1 cellular context compared by ENCODE assay signal in the genomic region with DNA sequence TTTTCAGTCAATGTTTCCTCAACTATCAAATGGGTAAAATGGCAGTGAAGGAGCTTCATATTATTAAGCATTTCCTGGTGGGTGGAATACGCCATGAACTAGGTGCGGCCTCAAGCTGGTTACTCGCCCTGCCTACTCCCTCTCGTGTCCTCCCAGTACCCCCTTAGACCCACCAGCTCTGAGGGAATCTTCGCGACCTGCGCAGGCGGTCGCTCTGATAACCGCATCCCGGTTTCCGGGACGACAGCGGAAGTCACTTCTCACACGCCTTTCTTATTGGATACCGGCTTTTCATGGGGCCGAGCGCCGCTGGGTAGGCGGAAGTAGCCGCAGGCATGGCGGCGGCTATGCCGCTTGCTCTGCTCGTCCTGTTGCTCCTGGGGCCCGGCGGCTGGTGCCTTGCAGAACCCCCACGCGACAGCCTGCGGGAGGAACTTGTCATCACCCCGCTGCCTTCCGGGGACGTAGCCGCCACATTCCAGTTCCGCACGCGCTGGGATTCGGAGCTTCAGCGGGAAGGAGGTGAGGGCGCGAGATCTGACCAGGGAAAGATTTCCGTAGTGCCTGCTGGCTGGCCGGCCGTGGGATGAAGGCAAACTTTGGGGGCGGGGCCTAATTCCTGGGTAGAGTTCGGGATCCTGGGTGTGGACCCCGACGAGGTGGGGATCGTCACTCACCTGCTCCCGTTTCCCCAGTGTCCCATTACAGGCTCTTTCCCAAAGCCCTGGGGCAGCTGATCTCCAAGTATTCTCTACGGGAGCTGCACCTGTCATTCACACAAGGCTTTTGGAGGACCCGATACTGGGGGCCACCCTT.
A peak's percentile ranks its signal among the peaks of the same experiment; 100 is the strongest.
TF ChIP-seq lines count a peak whose summit lies in the region.

A gene (plus strand): TSS at position 320 of the 816 bp plus-strand sequence. CDS start 16 bp downstream, at position 336.

TF ChIP-seq in HepG2, 621 proteins besides CTCF, POLR2A, EP300 and RAD21 (continued from another document and continues in another):
- TF ChIP-seq, protein P1, sequence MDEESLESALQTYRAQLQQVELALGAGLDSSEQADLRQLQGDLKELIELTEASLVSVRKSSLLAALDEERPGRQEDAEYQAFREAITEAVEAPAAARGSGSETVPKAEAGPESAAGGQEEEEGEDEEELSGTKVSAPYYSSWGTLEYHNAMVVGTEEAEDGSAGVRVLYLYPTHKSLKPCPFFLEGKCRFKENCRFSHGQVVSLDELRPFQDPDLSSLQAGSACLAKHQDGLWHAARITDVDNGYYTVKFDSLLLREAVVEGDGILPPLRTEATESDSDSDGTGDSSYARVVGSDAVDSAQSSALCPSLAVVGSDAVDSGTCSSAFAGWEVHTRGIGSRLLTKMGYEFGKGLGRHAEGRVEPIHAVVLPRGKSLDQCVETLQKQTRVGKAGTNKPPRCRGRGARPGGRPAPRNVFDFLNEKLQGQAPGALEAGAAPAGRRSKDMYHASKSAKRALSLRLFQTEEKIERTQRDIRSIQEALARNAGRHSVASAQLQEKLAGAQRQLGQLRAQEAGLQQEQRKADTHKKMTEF (CRISPR knock-in tag; IDR thresholded peaks at IDR 0.05) = peak; percentile 89
- TF ChIP-seq ZNF558 (CRISPR knock-in tag; IDR thresholded peaks at IDR 0.05; ENCODE audit: borderline replicate concordance) (0 out of 2 replicates have a peak, but pooled peaks have one; percentile 64), ISX (CRISPR knock-in tag; conservative IDR thresholded peaks at IDR 0.05) (no peak; the same call in 1 of the 2 replicates), RFX1 (IDR thresholded peaks at IDR 0.05) (peak; percentile 63), FOXA3 (CRISPR knock-in tag; IDR thresholded peaks at IDR 0.05) (peak; percentile 60), KLF13 (CRISPR knock-in tag; IDR thresholded peaks at IDR 0.05) (peak; percentile 71; the same call in 1 of the 2 replicates), ZKSCAN8 (CRISPR knock-in tag; IDR thresholded peaks at IDR 0.05; ENCODE audit: borderline replicate concordance) (no peak), PHF20 (CRISPR knock-in tag; IDR thresholded peaks at IDR 0.05) (peak; percentile 100), FOXK1 (CRISPR knock-in tag; IDR thresholded peaks at IDR 0.05; ENCODE audit: borderline replicate concordance, low read depth) (peak; percentile 97), NR2C2 (CRISPR knock-in tag; IDR thresholded peaks at IDR 0.05; ENCODE audit: borderline replicate concordance) (peak; percentile 85), ARNT2 (CRISPR knock-in tag; IDR thresholded peaks at IDR 0.05; ENCODE audit: low read depth) (peak; percentile 83), PHF5A (CRISPR knock-in tag; IDR thresholded peaks at IDR 0.05; ENCODE audit: low read depth, unreplicated experiment) (peak; percentile 81), ZNF589 (CRISPR knock-in tag; conservative IDR thresholded peaks at IDR 0.05) (0 out of 2 replicates have a peak, but pooled peaks have one; percentile 69), ZNF747 (CRISPR knock-in tag; IDR thresholded peaks at IDR 0.05; ENCODE audit: borderline replicate concordance) (peak; percentile 93; the same call in 1 of the 2 replicates), PAX8 (CRISPR knock-in tag; IDR thresholded peaks at IDR 0.05; ENCODE audit: borderline replicate concordance) (no peak; the same call in 1 of the 2 replicates), NONO (IDR thresholded peaks at IDR 0.05) (no peak), NONO (CRISPR knock-in tag; conservative IDR thresholded peaks at IDR 0.05) (peak; percentile 95), ZMYM2 (CRISPR knock-in tag; IDR thresholded peaks at IDR 0.05) (no peak), ZNF180 (CRISPR knock-in tag; IDR thresholded peaks at IDR 0.05; ENCODE audit: borderline replicate concordance, low read depth) (no peak), RFX5 (IDR thresholded peaks at IDR 0.05; ENCODE audit: low read depth, low read length) (peak; percentile 65), MAZ (IDR thresholded peaks at IDR 0.05; ENCODE audit: borderline replicate concordance, low read depth, low read length) (no peak), MAZ (CRISPR knock-in tag; IDR thresholded peaks at IDR 0.05; ENCODE audit: low read depth) (peak; percentile 91), ZNF335 (CRISPR knock-in tag; IDR thresholded peaks at IDR 0.05) (peak; percentile 75; the same call in 1 of the 2 replicates), SMC3 (IDR thresholded peaks at IDR 0.05; ENCODE audit: low read length) (no peak), YEATS2 (CRISPR knock-in tag; IDR thresholded peaks at IDR 0.05; ENCODE audit: borderline replicate concordance) (peak; percentile 94), ZEB1 (IDR thresholded peaks at IDR 0.05; ENCODE audit: insufficient replicate concordance, low read depth) (no peak)
- TF ChIP-seq, protein P2, sequence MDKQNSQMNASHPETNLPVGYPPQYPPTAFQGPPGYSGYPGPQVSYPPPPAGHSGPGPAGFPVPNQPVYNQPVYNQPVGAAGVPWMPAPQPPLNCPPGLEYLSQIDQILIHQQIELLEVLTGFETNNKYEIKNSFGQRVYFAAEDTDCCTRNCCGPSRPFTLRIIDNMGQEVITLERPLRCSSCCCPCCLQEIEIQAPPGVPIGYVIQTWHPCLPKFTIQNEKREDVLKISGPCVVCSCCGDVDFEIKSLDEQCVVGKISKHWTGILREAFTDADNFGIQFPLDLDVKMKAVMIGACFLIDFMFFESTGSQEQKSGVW (CRISPR knock-in tag; IDR thresholded peaks at IDR 0.05; ENCODE audit: borderline replicate concordance) = no peak
- TF ChIP-seq, protein P3, sequence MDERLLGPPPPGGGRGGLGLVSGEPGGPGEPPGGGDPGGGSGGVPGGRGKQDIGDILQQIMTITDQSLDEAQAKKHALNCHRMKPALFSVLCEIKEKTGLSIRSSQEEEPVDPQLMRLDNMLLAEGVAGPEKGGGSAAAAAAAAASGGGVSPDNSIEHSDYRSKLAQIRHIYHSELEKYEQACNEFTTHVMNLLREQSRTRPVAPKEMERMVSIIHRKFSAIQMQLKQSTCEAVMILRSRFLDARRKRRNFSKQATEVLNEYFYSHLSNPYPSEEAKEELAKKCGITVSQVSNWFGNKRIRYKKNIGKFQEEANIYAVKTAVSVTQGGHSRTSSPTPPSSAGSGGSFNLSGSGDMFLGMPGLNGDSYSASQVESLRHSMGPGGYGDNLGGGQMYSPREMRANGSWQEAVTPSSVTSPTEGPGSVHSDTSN (CRISPR knock-in tag; IDR thresholded peaks at IDR 0.05) = no peak
- TF ChIP-seq, protein P4, sequence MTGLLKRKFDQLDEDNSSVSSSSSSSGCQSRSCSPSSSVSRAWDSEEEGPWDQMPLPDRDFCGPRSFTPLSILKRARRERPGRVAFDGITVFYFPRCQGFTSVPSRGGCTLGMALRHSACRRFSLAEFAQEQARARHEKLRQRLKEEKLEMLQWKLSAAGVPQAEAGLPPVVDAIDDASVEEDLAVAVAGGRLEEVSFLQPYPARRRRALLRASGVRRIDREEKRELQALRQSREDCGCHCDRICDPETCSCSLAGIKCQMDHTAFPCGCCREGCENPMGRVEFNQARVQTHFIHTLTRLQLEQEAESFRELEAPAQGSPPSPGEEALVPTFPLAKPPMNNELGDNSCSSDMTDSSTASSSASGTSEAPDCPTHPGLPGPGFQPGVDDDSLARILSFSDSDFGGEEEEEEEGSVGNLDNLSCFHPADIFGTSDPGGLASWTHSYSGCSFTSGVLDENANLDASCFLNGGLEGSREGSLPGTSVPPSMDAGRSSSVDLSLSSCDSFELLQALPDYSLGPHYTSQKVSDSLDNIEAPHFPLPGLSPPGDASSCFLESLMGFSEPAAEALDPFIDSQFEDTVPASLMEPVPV (CRISPR knock-in tag; IDR thresholded peaks at IDR 0.05) = peak; percentile 83
- TF ChIP-seq, protein P5, sequence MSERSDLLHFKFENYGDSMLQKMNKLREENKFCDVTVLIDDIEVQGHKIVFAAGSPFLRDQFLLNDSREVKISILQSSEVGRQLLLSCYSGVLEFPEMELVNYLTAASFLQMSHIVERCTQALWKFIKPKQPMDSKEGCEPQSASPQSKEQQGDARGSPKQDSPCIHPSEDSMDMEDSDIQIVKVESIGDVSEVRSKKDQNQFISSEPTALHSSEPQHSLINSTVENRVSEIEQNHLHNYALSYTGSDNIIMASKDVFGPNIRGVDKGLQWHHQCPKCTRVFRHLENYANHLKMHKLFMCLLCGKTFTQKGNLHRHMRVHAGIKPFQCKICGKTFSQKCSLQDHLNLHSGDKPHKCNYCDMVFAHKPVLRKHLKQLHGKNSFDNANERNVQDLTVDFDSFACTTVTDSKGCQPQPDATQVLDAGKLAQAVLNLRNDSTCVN (CRISPR knock-in tag; IDR thresholded peaks at IDR 0.05; ENCODE audit: borderline replicate concordance) = peak; percentile 91; the same call in 1 of the 2 replicates
- TF ChIP-seq, protein P6, sequence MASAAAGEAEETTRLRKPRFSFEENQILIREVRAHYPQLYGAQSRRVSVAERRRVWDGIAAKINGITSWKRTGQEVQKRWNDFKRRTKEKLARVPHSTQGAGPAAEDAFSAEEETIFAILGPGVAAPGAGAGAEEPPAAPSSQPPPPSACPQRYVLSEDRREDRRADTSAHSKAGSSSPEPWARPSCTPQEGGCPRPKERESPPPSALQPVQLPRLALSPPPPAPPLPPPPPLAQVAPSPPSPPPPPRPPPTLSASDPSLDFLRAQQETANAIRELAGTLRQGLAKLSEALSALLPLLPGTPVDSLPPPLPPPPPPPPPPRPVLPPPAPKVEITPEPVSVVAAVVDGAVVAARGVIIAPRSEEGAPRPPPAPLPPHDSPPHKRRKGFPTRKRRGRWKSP (CRISPR knock-in tag; IDR thresholded peaks at IDR 0.05) = peak; percentile 92
- TF ChIP-seq, protein P7, sequence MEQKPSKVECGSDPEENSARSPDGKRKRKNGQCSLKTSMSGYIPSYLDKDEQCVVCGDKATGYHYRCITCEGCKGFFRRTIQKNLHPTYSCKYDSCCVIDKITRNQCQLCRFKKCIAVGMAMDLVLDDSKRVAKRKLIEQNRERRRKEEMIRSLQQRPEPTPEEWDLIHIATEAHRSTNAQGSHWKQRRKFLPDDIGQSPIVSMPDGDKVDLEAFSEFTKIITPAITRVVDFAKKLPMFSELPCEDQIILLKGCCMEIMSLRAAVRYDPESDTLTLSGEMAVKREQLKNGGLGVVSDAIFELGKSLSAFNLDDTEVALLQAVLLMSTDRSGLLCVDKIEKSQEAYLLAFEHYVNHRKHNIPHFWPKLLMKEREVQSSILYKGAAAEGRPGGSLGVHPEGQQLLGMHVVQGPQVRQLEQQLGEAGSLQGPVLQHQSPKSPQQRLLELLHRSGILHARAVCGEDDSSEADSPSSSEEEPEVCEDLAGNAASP (CRISPR knock-in tag; IDR thresholded peaks at IDR 0.05; ENCODE audit: borderline replicate concordance) = no peak; the same call in none of the 2 replicates
- TF ChIP-seq, protein P8, sequence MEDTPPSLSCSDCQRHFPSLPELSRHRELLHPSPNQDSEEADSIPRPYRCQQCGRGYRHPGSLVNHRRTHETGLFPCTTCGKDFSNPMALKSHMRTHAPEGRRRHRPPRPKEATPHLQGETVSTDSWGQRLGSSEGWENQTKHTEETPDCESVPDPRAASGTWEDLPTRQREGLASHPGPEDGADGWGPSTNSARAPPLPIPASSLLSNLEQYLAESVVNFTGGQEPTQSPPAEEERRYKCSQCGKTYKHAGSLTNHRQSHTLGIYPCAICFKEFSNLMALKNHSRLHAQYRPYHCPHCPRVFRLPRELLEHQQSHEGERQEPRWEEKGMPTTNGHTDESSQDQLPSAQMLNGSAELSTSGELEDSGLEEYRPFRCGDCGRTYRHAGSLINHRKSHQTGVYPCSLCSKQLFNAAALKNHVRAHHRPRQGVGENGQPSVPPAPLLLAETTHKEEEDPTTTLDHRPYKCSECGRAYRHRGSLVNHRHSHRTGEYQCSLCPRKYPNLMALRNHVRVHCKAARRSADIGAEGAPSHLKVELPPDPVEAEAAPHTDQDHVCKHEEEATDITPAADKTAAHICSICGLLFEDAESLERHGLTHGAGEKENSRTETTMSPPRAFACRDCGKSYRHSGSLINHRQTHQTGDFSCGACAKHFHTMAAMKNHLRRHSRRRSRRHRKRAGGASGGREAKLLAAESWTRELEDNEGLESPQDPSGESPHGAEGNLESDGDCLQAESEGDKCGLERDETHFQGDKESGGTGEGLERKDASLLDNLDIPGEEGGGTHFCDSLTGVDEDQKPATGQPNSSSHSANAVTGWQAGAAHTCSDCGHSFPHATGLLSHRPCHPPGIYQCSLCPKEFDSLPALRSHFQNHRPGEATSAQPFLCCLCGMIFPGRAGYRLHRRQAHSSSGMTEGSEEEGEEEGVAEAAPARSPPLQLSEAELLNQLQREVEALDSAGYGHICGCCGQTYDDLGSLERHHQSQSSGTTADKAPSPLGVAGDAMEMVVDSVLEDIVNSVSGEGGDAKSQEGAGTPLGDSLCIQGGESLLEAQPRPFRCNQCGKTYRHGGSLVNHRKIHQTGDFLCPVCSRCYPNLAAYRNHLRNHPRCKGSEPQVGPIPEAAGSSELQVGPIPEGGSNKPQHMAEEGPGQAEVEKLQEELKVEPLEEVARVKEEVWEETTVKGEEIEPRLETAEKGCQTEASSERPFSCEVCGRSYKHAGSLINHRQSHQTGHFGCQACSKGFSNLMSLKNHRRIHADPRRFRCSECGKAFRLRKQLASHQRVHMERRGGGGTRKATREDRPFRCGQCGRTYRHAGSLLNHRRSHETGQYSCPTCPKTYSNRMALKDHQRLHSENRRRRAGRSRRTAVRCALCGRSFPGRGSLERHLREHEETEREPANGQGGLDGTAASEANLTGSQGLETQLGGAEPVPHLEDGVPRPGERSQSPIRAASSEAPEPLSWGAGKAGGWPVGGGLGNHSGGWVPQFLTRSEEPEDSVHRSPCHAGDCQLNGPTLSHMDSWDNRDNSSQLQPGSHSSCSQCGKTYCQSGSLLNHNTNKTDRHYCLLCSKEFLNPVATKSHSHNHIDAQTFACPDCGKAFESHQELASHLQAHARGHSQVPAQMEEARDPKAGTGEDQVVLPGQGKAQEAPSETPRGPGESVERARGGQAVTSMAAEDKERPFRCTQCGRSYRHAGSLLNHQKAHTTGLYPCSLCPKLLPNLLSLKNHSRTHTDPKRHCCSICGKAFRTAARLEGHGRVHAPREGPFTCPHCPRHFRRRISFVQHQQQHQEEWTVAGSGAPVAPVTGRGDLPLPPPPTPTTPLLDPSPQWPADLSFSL (CRISPR knock-in tag; IDR thresholded peaks at IDR 0.05) = no peak
- TF ChIP-seq, protein P9, sequence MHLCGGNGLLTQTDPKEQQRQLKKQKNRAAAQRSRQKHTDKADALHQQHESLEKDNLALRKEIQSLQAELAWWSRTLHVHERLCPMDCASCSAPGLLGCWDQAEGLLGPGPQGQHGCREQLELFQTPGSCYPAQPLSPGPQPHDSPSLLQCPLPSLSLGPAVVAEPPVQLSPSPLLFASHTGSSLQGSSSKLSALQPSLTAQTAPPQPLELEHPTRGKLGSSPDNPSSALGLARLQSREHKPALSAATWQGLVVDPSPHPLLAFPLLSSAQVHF (CRISPR knock-in tag; IDR thresholded peaks at IDR 0.05) = peak; percentile 63; the same call in 1 of the 2 replicates
- TF ChIP-seq, protein P10, sequence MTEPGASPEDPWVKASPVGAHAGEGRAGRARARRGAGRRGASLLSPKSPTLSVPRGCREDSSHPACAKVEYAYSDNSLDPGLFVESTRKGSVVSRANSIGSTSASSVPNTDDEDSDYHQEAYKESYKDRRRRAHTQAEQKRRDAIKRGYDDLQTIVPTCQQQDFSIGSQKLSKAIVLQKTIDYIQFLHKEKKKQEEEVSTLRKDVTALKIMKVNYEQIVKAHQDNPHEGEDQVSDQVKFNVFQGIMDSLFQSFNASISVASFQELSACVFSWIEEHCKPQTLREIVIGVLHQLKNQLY (CRISPR knock-in tag; IDR thresholded peaks at IDR 0.05) = peak; percentile 46; the same call in 1 of the 2 replicates
- TF ChIP-seq, protein P11, sequence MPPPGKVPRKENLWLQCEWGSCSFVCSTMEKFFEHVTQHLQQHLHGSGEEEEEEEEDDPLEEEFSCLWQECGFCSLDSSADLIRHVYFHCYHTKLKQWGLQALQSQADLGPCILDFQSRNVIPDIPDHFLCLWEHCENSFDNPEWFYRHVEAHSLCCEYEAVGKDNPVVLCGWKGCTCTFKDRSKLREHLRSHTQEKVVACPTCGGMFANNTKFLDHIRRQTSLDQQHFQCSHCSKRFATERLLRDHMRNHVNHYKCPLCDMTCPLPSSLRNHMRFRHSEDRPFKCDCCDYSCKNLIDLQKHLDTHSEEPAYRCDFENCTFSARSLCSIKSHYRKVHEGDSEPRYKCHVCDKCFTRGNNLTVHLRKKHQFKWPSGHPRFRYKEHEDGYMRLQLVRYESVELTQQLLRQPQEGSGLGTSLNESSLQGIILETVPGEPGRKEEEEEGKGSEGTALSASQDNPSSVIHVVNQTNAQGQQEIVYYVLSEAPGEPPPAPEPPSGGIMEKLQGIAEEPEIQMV (CRISPR knock-in tag; IDR thresholded peaks at IDR 0.05; ENCODE audit: low read depth) = 0 out of 2 replicates have a peak, but pooled peaks have one; percentile 20
